ENCODE assay signal across 6 cellular contexts in genomic region chr3:161759444-161759843, GRCh38.
"Had no signal": no experiment of that assay in that cellular context is flagged by ENCODE, and none has a peak within 500 bp of the region (broad histone marks: within the 10 kb centered on the region; RNA-seq: fewer than 3 reads in every experiment).

No MANE protein-coding gene starts in this region.

- ATAC-seq: HepG2, K562 had no signal

- H3K4me2 ChIP-seq: KMS-11 had no signal

- H3K27ac ChIP-seq: HL-60, KMS-11 had no signal

- DNase-seq: IMR-90, KG1 had no signal

- H3K4me3 ChIP-seq: K562 had no signal

- H3K9ac ChIP-seq: KMS-11 had no signal
